Comparison of ENCODE assay signal across 23 cellular contexts in the genomic region with DNA sequence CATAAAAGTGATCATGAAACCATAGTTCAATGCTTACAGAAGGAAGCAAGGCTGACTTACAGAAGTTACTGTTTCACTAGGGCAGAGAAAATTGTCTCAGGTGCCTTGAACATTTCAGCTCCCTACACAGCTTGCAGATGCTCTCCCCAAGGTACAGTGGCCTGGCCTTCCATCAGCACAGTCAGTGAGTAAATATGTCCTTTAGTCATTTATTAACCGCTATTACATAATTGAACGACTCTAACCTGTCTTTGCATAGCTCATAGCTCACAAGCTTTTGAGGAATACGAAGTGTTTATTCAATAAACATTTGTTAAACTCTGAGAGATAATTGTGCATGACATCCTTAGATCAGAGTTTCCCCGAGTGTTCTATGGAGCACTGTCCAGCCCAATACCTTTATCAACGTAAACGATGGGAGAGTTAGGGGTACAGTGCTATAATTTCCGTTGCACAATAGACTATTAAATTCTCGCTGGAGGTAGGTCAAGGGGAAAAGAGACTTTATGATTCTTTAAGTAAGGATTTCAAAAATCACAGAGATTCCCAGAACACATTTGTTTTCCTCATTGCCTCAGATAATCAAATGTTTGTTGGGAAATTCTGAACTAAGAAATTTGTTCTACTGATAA.
DNase-seq lines count a peak whose midpoint lies in the region; ATAC-seq and TF ChIP-seq lines count a peak whose summit lies in the region.
"Had no signal": no experiment of that assay in that cellular context is flagged by ENCODE, and none has a peak within 500 bp of the region (broad histone marks: within the 10 kb centered on the region; RNA-seq: fewer than 3 reads in every experiment).

No MANE protein-coding gene starts in this region.

- no peak overlapping the region for H3K27ac ChIP-seq in liver (ENCODE audit: low read depth in 1 of 2, low read length in 2 of 2)
- no peak overlapping the region for H3K27ac ChIP-seq in gastroesophageal sphincter
- H3K27ac ChIP-seq: ascending aorta had no signal

- TF ChIP-seq CTCF in epithelial cell of esophagus (IDR thresholded peaks at IDR 0.05; ENCODE audit: insufficient read depth, low read depth, low read length, missing control alignments), result no peak
- no peak for TF ChIP-seq CTCF in liver (IDR thresholded peaks at IDR 0.05; ENCODE audit: low read depth, low read length, missing input control)
- no peak for TF ChIP-seq CTCF in gastroesophageal sphincter (IDR thresholded peaks at IDR 0.05)

- TF ChIP-seq RAD21 in liver (IDR thresholded peaks at IDR 0.05), result peak in 1 of 2 donors; percentile 56

- DNase-seq in HT-29 (ENCODE audit: low spot score) (peak; percentile 8), epithelial cell of esophagus (ENCODE audit: low read depth) (peak; percentile 22), NCI-H2196 (lab: John Stamatoyannopoulos, UW; ENCODE audit: unreplicated experiment) (no peak), NCI-H2171 (lab: John Stamatoyannopoulos, UW) (no peak), NCI-H510A (lab: John Stamatoyannopoulos, UW) (no peak)
- DNase-seq: activated CD4-positive, CD25-positive, alpha-beta regulatory T cell treated with anti-CD3 and anti-CD28 coated beads, Interleukin-2, amount 50 U/mL, for 72 hours; activated CD8-positive, alpha-beta T cell treated with anti-CD3 and anti-CD28 coated beads for 36 hours; activated effector memory CD4-positive, alpha-beta T cell treated with Interleukin-2 at 50 U/mL for 16 hours; activated naive CD8-positive, alpha-beta T cell treated with anti-CD3 and anti-CD28 coated beads for 36 hours; CD4-positive, alpha-beta T cell; dermis blood vessel endothelial cell; DMS79; GF-D8; NCI-H1048; NCI-H187; NCI-H2227 treated with DMSO at 0.1 percent for 48 hours; OCI-M1; SHP77 had no signal

- no peak for ATAC-seq in gastroesophageal sphincter
- ATAC-seq: activated CD8-positive, alpha-beta T cell treated with anti-CD3 and anti-CD28 coated beads for 36 hours; natural killer cell treated with Interleukin-12 subunit alpha and Interleukin-12 subunit beta and Interleukin-15 and Interleukin-18, amount 100 ng/mL, for 72 hours; sciatic nerve had no signal

- H3K9ac ChIP-seq in liver (ENCODE audit: low read depth in 1 of 2, low read length in 2 of 2), result no peak overlapping the region

- peaks cover 1 to 14% (median 10%) of the 10 kb centered on the region in 4 donors for H3K4me1 ChIP-seq in liver (ENCODE audit: control insufficient read depth in 4 of 4, insufficient read depth in 4 of 4, low read length in 3 of 4)
- no peaks in the 10 kb centered on the region for H3K4me1 ChIP-seq in gastroesophageal sphincter
- H3K4me1 ChIP-seq: ascending aorta had no signal

- H3K36me3 ChIP-seq in liver (ENCODE audit: control insufficient read depth in 4 of 4, insufficient read depth in 3 of 4, low read depth in 1 of 4, low read length in 3 of 4) (no peaks in the 10 kb centered on the region), gastroesophageal sphincter (no peaks in the 10 kb centered on the region)
- H3K36me3 ChIP-seq: ascending aorta had no signal

- TF ChIP-seq POLR2A in gastroesophageal sphincter (IDR thresholded peaks at IDR 0.05), result no peak

- H3K4me3 ChIP-seq in epithelial cell of esophagus (ENCODE audit: low read length), result no peak overlapping the region
- no peak overlapping the region for H3K4me3 ChIP-seq in liver (ENCODE audit: low read depth in 1 of 3, low read length in 3 of 3)
- H3K4me3 ChIP-seq in gastroesophageal sphincter, result no peak overlapping the region
- H3K4me3 ChIP-seq: ascending aorta had no signal

- no peak for TF ChIP-seq EP300 in gastroesophageal sphincter (IDR thresholded peaks at IDR 0.05)

- no peaks in the 10 kb centered on the region for H3K9me3 ChIP-seq in liver (ENCODE audit: control insufficient read depth in 4 of 4, low read length in 3 of 4)
- H3K9me3 ChIP-seq in gastroesophageal sphincter, result no peaks in the 10 kb centered on the region
- H3K9me3 ChIP-seq: ascending aorta had no signal

- WGBS in liver, result 19% methylated on average over 8 of the region's 8 CpGs
- WGBS in gastroesophageal sphincter (ENCODE audit: low coverage in 1 of 2), 2 donors, result 61 to 79% methylated on average over 8 of the region's 8 CpGs

- H3K27me3 ChIP-seq in liver (ENCODE audit: control insufficient read depth in 4 of 4, insufficient read depth in 4 of 4, low read length in 3 of 4) (peaks cover 0 to 2% (median 0%) of the 10 kb centered on the region in 4 donors), gastroesophageal sphincter (no peaks in the 10 kb centered on the region)
- H3K27me3 ChIP-seq: ascending aorta had no signal

TF ChIP-seq in liver, 16 proteins besides CTCF, POLR2A, EP300 and RAD21:
- TF ChIP-seq HNF4A (conservative IDR thresholded peaks at IDR 0.05), result peak; percentile 65 to 77
- TF ChIP-seq, protein P1, sequence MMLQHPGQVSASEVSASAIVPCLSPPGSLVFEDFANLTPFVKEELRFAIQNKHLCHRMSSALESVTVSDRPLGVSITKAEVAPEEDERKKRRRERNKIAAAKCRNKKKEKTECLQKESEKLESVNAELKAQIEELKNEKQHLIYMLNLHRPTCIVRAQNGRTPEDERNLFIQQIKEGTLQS (IDR thresholded peaks at IDR 0.05), result no peak
- TF ChIP-seq GABPA (IDR thresholded peaks at IDR 0.05 in 1 of 2, conservative IDR thresholded peaks at IDR 0.05 in 1 of 2), result peak in 1 of 2 donors; percentile 29
- peak in 1 of 2 donors; percentile 83 for TF ChIP-seq JUND (IDR thresholded peaks at IDR 0.05)
- peak; percentile 91 for TF ChIP-seq FOXA1 (IDR thresholded peaks at IDR 0.05)
- TF ChIP-seq, protein P2, sequence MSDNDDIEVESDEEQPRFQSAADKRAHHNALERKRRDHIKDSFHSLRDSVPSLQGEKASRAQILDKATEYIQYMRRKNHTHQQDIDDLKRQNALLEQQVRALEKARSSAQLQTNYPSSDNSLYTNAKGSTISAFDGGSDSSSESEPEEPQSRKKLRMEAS (IDR thresholded peaks at IDR 0.05), result peak; percentile 59
- TF ChIP-seq RXRA (IDR thresholded peaks at IDR 0.05), result peak in 1 of 2 donors; percentile 81
- TF ChIP-seq SP1 (IDR thresholded peaks at IDR 0.05), result peak; percentile 35
- TF ChIP-seq YY1 (IDR thresholded peaks at IDR 0.05), result peak; percentile 48
- no peak for TF ChIP-seq EGR1 (IDR thresholded peaks at IDR 0.05; ENCODE audit: low read depth in 2 of 2)
- peak; percentile 14 for TF ChIP-seq HNF4G (IDR thresholded peaks at IDR 0.05)
- TF ChIP-seq, protein P3, sequence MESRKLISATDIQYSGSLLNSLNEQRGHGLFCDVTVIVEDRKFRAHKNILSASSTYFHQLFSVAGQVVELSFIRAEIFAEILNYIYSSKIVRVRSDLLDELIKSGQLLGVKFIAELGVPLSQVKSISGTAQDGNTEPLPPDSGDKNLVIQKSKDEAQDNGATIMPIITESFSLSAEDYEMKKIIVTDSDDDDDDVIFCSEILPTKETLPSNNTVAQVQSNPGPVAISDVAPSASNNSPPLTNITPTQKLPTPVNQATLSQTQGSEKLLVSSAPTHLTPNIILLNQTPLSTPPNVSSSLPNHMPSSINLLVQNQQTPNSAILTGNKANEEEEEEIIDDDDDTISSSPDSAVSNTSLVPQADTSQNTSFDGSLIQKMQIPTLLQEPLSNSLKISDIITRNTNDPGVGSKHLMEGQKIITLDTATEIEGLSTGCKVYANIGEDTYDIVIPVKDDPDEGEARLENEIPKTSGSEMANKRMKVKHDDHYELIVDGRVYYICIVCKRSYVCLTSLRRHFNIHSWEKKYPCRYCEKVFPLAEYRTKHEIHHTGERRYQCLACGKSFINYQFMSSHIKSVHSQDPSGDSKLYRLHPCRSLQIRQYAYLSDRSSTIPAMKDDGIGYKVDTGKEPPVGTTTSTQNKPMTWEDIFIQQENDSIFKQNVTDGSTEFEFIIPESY (IDR thresholded peaks at IDR 0.05), result peak; percentile 37
- no peak for TF ChIP-seq TAF1 (conservative IDR thresholded peaks at IDR 0.05)
- TF ChIP-seq, protein P4, sequence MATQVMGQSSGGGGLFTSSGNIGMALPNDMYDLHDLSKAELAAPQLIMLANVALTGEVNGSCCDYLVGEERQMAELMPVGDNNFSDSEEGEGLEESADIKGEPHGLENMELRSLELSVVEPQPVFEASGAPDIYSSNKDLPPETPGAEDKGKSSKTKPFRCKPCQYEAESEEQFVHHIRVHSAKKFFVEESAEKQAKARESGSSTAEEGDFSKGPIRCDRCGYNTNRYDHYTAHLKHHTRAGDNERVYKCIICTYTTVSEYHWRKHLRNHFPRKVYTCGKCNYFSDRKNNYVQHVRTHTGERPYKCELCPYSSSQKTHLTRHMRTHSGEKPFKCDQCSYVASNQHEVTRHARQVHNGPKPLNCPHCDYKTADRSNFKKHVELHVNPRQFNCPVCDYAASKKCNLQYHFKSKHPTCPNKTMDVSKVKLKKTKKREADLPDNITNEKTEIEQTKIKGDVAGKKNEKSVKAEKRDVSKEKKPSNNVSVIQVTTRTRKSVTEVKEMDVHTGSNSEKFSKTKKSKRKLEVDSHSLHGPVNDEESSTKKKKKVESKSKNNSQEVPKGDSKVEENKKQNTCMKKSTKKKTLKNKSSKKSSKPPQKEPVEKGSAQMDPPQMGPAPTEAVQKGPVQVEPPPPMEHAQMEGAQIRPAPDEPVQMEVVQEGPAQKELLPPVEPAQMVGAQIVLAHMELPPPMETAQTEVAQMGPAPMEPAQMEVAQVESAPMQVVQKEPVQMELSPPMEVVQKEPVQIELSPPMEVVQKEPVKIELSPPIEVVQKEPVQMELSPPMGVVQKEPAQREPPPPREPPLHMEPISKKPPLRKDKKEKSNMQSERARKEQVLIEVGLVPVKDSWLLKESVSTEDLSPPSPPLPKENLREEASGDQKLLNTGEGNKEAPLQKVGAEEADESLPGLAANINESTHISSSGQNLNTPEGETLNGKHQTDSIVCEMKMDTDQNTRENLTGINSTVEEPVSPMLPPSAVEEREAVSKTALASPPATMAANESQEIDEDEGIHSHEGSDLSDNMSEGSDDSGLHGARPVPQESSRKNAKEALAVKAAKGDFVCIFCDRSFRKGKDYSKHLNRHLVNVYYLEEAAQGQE (IDR thresholded peaks at IDR 0.05), result peak; percentile 37
- peak; percentile 95 for TF ChIP-seq FOXA2 (IDR thresholded peaks at IDR 0.05)
- no peak for TF ChIP-seq NR2F2 (IDR thresholded peaks at IDR 0.05)

Comparison
In these comparisons a context has a peak if more than half of its experiments do, and no peak if none do; other contexts are left out.
1. DNase-seq: peak in HT-29 (single experiment) and epithelial cell of esophagus (single experiment); none in NCI-H2196 (single experiment), NCI-H2171 (single experiment) and NCI-H510A (single experiment).